8 cellular contexts compared by ENCODE assay signal in the genomic region with DNA sequence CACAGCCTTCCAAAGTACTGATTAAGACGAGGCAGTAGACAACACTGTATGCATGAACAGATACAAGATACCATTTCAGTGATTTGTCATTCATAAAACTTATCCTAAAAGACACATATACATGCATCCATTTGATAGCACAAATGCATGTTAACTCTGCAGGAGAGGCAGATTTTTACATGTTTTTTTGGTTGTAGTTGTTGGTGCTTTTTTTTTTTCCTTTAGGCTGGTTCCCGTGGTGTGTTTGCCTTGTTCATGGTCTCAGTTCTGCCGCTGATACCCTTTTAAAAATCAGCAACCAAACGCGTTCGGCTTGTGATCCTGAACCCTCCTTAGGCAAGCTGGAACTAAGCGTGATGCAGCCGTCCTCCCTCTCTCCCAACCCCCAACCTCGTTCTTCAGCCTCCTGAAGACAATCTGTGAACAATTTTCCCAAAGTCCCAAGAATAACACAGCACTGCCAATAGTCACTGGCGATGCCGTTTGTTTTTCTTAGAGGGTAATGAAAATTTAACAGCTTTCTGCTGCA. TPM values are rescaled to one million over a fixed set of nuclear protein-coding genes. Genes with fewer than 3 reads are reported as not detected.
DNase-seq lines count a peak whose midpoint lies in the region; ATAC-seq and FAIRE-seq lines count a peak whose summit lies in the region.

No MANE protein-coding gene starts in this region.

- FAIRE-seq in urothelium cell line (lab: Jason Lieb, UNC): no peak

- CTCF ChIA-PET in activated naive CD4-positive, alpha-beta T cell treated with anti-CD3 and anti-CD28 coated beads for 36 hours (lab: Charles Lee): no interaction called here

- no peaks in the 10 kb centered on the region for H3K9me3 ChIP-seq in mesodermal cell (ENCODE audit: control insufficient read depth, low read length)

- H3K4me3 Mint-ChIP-seq in activated naive CD4-positive, alpha-beta T cell treated with anti-CD3 and anti-CD28 coated beads for 36 hours: peak overlapping the region; percentile 65
- peak overlapping the region; percentile 50 for H3K4me3 Mint-ChIP-seq in central memory CD8-positive, alpha-beta T cell

- no peaks in the 10 kb centered on the region for H3K9me3 Mint-ChIP-seq in activated naive CD4-positive, alpha-beta T cell treated with anti-CD3 and anti-CD28 coated beads for 36 hours
- no peaks in the 10 kb centered on the region for H3K9me3 Mint-ChIP-seq in central memory CD8-positive, alpha-beta T cell

- intact Hi-C loops in activated naive CD4-positive, alpha-beta T cell treated with anti-CD3 and anti-CD28 coated beads for 36 hours (cut with micrococcal nuclease): loop anchor here (5.0 kb wide), 2 partner anchors 749 to 1294 kb away; no protein-coding TSS in a partner anchor

- DNase-seq in activated naive CD4-positive, alpha-beta T cell treated with anti-CD3 and anti-CD28 coated beads for 36 hours: no peak
- no peak for DNase-seq in activated naive CD4-positive, alpha-beta T cell treated with Interleukin-2 at 50 U/mL for 16 hours
- DNase-seq in central memory CD8-positive, alpha-beta T cell (ENCODE audit: low spot score in 2 of 2): no peak
- no peak for DNase-seq in NCI-H2029 (lab: John Stamatoyannopoulos, UW)
- DNase-seq in urothelium cell line (ENCODE audit: low spot score): no peak
- no peak for DNase-seq in DMS114 treated with DMSO at 0.1 percent for 48 hours (lab: John Stamatoyannopoulos, UW; ENCODE audit: unreplicated experiment)

- peak overlapping the region; percentile 4 for H3K27ac ChIP-seq in mesodermal cell (ENCODE audit: low read depth, low read length, severe bottlenecking)
- no peak overlapping the region for H3K27ac ChIP-seq in urinary bladder (ENCODE audit: low read depth)

- H3K27ac Mint-ChIP-seq in activated naive CD4-positive, alpha-beta T cell treated with anti-CD3 and anti-CD28 coated beads for 36 hours: no peak overlapping the region
- no peak overlapping the region for H3K27ac Mint-ChIP-seq in central memory CD8-positive, alpha-beta T cell (ENCODE audit: low read depth)

- H3K4me1 Mint-ChIP-seq in activated naive CD4-positive, alpha-beta T cell treated with anti-CD3 and anti-CD28 coated beads for 36 hours (ENCODE audit: low read depth): peaks cover 14% of the 10 kb centered on the region
- H3K4me1 Mint-ChIP-seq in central memory CD8-positive, alpha-beta T cell: peaks cover 11% of the 10 kb centered on the region

- ATAC-seq in central memory CD8-positive, alpha-beta T cell (replicated peaks; ENCODE audit: extremely low read depth, poor library complexity, severe bottlenecking): no peak

- 26 to 34% methylated on average over 6 to 9 of the region's 11 CpGs for WGBS in mesodermal cell (ENCODE audit: insufficient coverage in 2 of 2), 2 experiments
- 11% methylated on average over 11 of the region's 11 CpGs for WGBS in urinary bladder

- H3K4me1 ChIP-seq in mesodermal cell (ENCODE audit: control insufficient read depth, insufficient read depth, low read length, poor library complexity, severe bottlenecking) (peaks cover 26% of the 10 kb centered on the region), urinary bladder (ENCODE audit: insufficient read depth) (peaks cover 2% of the 10 kb centered on the region)

- H3K4me3 ChIP-seq in mesodermal cell (ENCODE audit: extremely low read depth, insufficient read depth, low read length, poor library complexity, severe bottlenecking): peak overlapping the region; percentile 86
- H3K4me3 ChIP-seq in urinary bladder (ENCODE audit: low read depth, low read length): peak overlapping the region; percentile 83

- H3K27me3 Mint-ChIP-seq in activated naive CD4-positive, alpha-beta T cell treated with anti-CD3 and anti-CD28 coated beads for 36 hours (ENCODE audit: low read depth): peaks cover 58% of the 10 kb centered on the region
- peaks cover 59% of the 10 kb centered on the region for H3K27me3 Mint-ChIP-seq in central memory CD8-positive, alpha-beta T cell

- H3K36me3 ChIP-seq in mesodermal cell (ENCODE audit: control insufficient read depth, insufficient read depth, low read length) (peaks cover 6% of the 10 kb centered on the region), urinary bladder (ENCODE audit: insufficient read depth) (no peaks in the 10 kb centered on the region)

- no peaks in the 10 kb centered on the region for H3K36me3 Mint-ChIP-seq in activated naive CD4-positive, alpha-beta T cell treated with anti-CD3 and anti-CD28 coated beads for 36 hours (ENCODE audit: low read depth)
- H3K36me3 Mint-ChIP-seq in central memory CD8-positive, alpha-beta T cell (ENCODE audit: insufficient read depth): peaks cover 2% of the 10 kb centered on the region

RNA-seq across cellular contexts. Expression of a gene that starts 1.2 kb away (rescaled TPM):
- not detected for total RNA-seq in activated naive CD4-positive, alpha-beta T cell treated with anti-CD3 and anti-CD28 coated beads for 36 hours
- 20.3 TPM for polyA plus RNA-seq in mesodermal cell (2013, experiment 1 of 2)
- 19.1 TPM for polyA plus RNA-seq in mesodermal cell (2013, experiment 2 of 2)
- 59.7 TPM for total RNA-seq in urinary bladder
- 8.9 TPM for polyA plus RNA-seq in urinary bladder

Comparison
In these comparisons a context has a peak if more than half of its experiments do, and no peak if none do; other contexts are left out.
1. RNA of a gene that starts 1.2 kb away (total RNA-seq): 59.7 TPM in urinary bladder (single experiment); not detected in activated naive CD4-positive, alpha-beta T cell treated with anti-CD3 and anti-CD28 coated beads for 36 hours; every median in the first group is over 10 times any median in the second.